In the genomic region with DNA sequence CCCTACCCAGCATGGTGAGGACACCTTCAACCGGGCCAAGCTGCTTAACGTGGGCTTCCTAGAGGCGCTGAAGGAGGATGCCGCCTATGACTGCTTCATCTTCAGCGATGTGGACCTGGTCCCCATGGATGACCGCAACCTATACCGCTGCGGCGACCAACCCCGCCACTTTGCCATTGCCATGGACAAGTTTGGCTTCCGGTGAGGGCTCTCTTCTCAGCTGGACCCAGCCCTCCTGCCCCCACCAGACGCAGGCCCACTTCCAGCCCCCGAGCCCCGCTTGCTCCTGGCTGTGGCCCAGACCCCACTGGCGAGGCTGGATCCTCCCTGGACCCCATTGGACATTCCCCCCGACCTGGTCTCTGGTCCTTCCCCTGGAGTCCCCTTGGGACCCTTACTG, we compare ENCODE assay signal across 29 cellular contexts.
"Had no signal": no experiment of that assay in that cellular context is flagged by ENCODE, and none has a peak within 500 bp of the region (broad histone marks: within the 10 kb centered on the region; RNA-seq: fewer than 3 reads in every experiment).

No MANE protein-coding gene starts in this region.

- H3K36me3 ChIP-seq: adrenal gland had no signal

- DNase-seq: activated CD4-positive, alpha-beta memory T cell treated with anti-CD3 and anti-CD28 coated beads for 36 hours; activated CD4-positive, alpha-beta T cell treated with anti-CD3 and anti-CD28 coated beads for 36 hours; activated CD4-positive, alpha-beta T cell treated with anti-CD3 and anti-CD28 coated beads, Interleukin-2, amount 10 ng/mL, durations not matched to agents 24 days and 14 days; activated CD4-positive, CD25-positive, alpha-beta regulatory T cell; activated CD4-positive, CD25-positive, alpha-beta regulatory T cell treated with anti-CD3 and anti-CD28 coated beads, Interleukin-2, amount 50 U/mL, for 72 hours; activated CD8-positive, alpha-beta memory T cell treated with anti-CD3 and anti-CD28 coated beads, Interleukin-2, amount 10 ng/mL, durations not matched to agents 7 days and 5 days; activated CD8-positive, alpha-beta memory T cell treated with anti-CD3 and anti-CD28 coated beads, Interleukin-2, amount 50 U/mL, for 4 hours; activated CD8-positive, alpha-beta T cell treated with anti-CD3 and anti-CD28 coated beads, Interleukin-2, amount 10 ng/mL, durations not matched to agents 7 days and 5 days; activated effector memory CD4-positive, alpha-beta T cell treated with anti-CD3 and anti-CD28 coated beads, Interleukin-2, amount 50 U/mL, for 16 hours; activated naive CD4-positive, alpha-beta T cell treated with anti-CD3 and anti-CD28 coated beads for 36 hours; activated naive CD8-positive, alpha-beta T cell treated with anti-CD3 and anti-CD28 coated beads for 36 hours; activated naive CD8-positive, alpha-beta T cell treated with anti-CD3 and anti-CD28 coated beads, Interleukin-2, amount 50 U/mL, for 24 hours; activated T-cell treated with anti-CD3 and anti-CD28 coated beads, Interleukin-2, amount 50 U/mL, for 1 hour; activated T-cell treated with anti-CD3 and anti-CD28 coated beads, Interleukin-2, amount 50 U/mL, for 48 hours; adrenal gland; amygdala; aorta; body of pancreas; caudate nucleus; cortex of kidney; dermis blood vessel endothelial cell; effector CD4-positive, alpha-beta T cell; effector memory CD8-positive, alpha-beta T cell; erythroblast; foreskin keratinocyte; gastrocnemius medialis; glutamatergic neuron; T-helper 2 cell had no signal

- H3K9me3 ChIP-seq: adrenal gland, body of pancreas, esophagus muscularis mucosa, gastrocnemius medialis had no signal

- H3K4me3 ChIP-seq: adrenal gland, body of pancreas, esophagus muscularis mucosa, gastrocnemius medialis had no signal

- H3K27ac ChIP-seq: adrenal gland, body of pancreas, esophagus muscularis mucosa, foreskin keratinocyte, gastrocnemius medialis had no signal

- ATAC-seq: activated CD4-positive, alpha-beta T cell treated with anti-CD3 and anti-CD28 coated beads for 36 hours; activated CD8-positive, alpha-beta memory T cell treated with anti-CD3 and anti-CD28 coated beads, Interleukin-2, amount 10 ng/mL, durations not matched to agents 7 days and 5 days; activated CD8-positive, alpha-beta T cell treated with anti-CD3 and anti-CD28 coated beads, Interleukin-2, amount 10 ng/mL, durations not matched to agents 7 days and 5 days; activated naive CD8-positive, alpha-beta T cell treated with anti-CD3 and anti-CD28 coated beads, Interleukin-2, amount 50 U/mL, for 24 hours; body of pancreas; effector memory CD8-positive, alpha-beta T cell; foreskin keratinocyte; gastrocnemius medialis had no signal

- H3K27me3 ChIP-seq: adrenal gland, body of pancreas, esophagus muscularis mucosa, foreskin keratinocyte, gastrocnemius medialis had no signal
